8 cellular contexts compared by ENCODE assay signal in the genomic region with DNA sequence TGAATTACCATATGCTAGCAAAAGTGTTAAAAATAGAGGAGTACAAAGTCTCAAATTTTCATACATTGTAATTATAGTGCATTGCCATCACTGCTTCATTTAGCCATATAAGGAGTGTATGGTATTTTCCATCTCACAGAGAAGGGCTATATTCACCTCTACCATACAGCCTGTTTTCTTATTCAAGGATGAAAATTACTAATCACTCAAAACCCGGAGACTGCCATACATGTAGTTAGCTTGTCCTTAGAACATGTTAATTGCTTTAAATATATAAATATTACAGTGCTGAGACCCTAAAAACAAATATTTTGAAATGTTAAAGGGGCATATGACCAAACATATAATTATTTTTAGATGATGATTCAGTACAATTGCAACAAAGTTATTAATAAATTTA. TPM values are rescaled to one million over a fixed set of nuclear protein-coding genes. Genes with fewer than 3 reads are reported as not detected.
DNase-seq lines count a peak whose midpoint lies in the region; ATAC-seq and TF ChIP-seq lines count a peak whose summit lies in the region.

No MANE protein-coding gene starts in this region.

- ATAC-seq in central memory CD8-positive, alpha-beta T cell (replicated peaks; ENCODE audit: extremely low read depth, poor library complexity, severe bottlenecking): no peak
- no peak for ATAC-seq in naive thymus-derived CD4-positive, alpha-beta T cell
- no peak for ATAC-seq in esophagus mucosa
- ATAC-seq in GM19328 (IDR thresholded peaks at IDR 0.05; ENCODE audit: unreplicated experiment): no peak

- no peaks in the 10 kb centered on the region for H3K27me3 Mint-ChIP-seq in central memory CD8-positive, alpha-beta T cell
- H3K27me3 Mint-ChIP-seq in naive thymus-derived CD4-positive, alpha-beta T cell: peaks cover 0 to 37% (median 0%) of the 10 kb centered on the region in 5 donors

- peaks cover 23% of the 10 kb centered on the region for H3K4me1 ChIP-seq in HUES64 (ENCODE audit: insufficient read depth, low read length)
- H3K4me1 ChIP-seq in naive thymus-derived CD4-positive, alpha-beta T cell (ENCODE audit: control insufficient read depth in 2 of 2, insufficient read depth in 2 of 2, low read length in 2 of 2): peaks cover 0 to 11% of the 10 kb centered on the region in 2 donors

- peak overlapping the region; percentile 86 for H3K27ac Mint-ChIP-seq in central memory CD8-positive, alpha-beta T cell (ENCODE audit: low read depth)
- peak overlapping the region in 2 of 9 donors; percentile 31 to 86 for H3K27ac Mint-ChIP-seq in naive thymus-derived CD4-positive, alpha-beta T cell

- H3K27me3 ChIP-seq in HUES64 (ENCODE audit: insufficient read depth, low read length): peaks cover 52% of the 10 kb centered on the region
- no peaks in the 10 kb centered on the region for H3K27me3 ChIP-seq in naive thymus-derived CD4-positive, alpha-beta T cell (ENCODE audit: control insufficient read depth in 2 of 2, insufficient read depth in 2 of 2, low read length in 2 of 2)

- no peaks in the 10 kb centered on the region for H3K9me3 ChIP-seq in HUES64 (ENCODE audit: insufficient read depth, low read depth, low read length)
- H3K9me3 ChIP-seq in naive thymus-derived CD4-positive, alpha-beta T cell (ENCODE audit: control insufficient read depth in 2 of 3, low read length in 3 of 3): no peaks in the 10 kb centered on the region

- WGBS in HUES64: no CpG with 5 or more reads among the region's 1 CpG

- H3K4me1 Mint-ChIP-seq in central memory CD8-positive, alpha-beta T cell: peaks cover 49% of the 10 kb centered on the region
- peaks cover 14 to 57% (median 31%) of the 10 kb centered on the region in 7 donors for H3K4me1 Mint-ChIP-seq in naive thymus-derived CD4-positive, alpha-beta T cell

- peaks cover 13% of the 10 kb centered on the region for H3K36me3 Mint-ChIP-seq in central memory CD8-positive, alpha-beta T cell (ENCODE audit: insufficient read depth)
- peaks cover 0 to 19% (median 0%) of the 10 kb centered on the region in 5 donors for H3K36me3 Mint-ChIP-seq in naive thymus-derived CD4-positive, alpha-beta T cell

- H3K4me3 Mint-ChIP-seq in central memory CD8-positive, alpha-beta T cell: peak overlapping the region; percentile 92
- H3K4me3 Mint-ChIP-seq in naive thymus-derived CD4-positive, alpha-beta T cell: peak overlapping the region; percentile 88 to 99 (median 92)

- H3K9ac ChIP-seq in HUES64 (ENCODE audit: low read depth, low read length): no peak overlapping the region

- DNase-seq in central memory CD8-positive, alpha-beta T cell (ENCODE audit: low spot score in 2 of 2): no peak
- DNase-seq in naive thymus-derived CD4-positive, alpha-beta T cell: no peak
- DNase-seq in stimulated activated CD4-positive, alpha-beta T cell treated with anti-CD3 and anti-CD28 coated beads, Interleukin-4, amount 100 ng/mL, for 4 hours: no peak
- no peak for DNase-seq in NCI-H2196 (lab: John Stamatoyannopoulos, UW; ENCODE audit: unreplicated experiment)

- TF ChIP-seq CTCF in 22Rv1 (IDR thresholded peaks at IDR 0.05): no peak

- POLR2A ChIA-PET in naive thymus-derived CD4-positive, alpha-beta T cell (lab: Charles Lee): interaction anchor here (1.5 kb wide), 1 partner anchor 50 kb away, joined by 6 read pairs; the partner anchor contains the start of genes CPEB3 and MARCHF5

- H3K27ac ChIP-seq in 22Rv1 (peak overlapping the region; percentile 93), HUES64 (ENCODE audit: low read depth, low read length) (no peak overlapping the region; the same call in 1 of the 2 replicates)
- no peak overlapping the region for H3K27ac ChIP-seq in naive thymus-derived CD4-positive, alpha-beta T cell (ENCODE audit: low read depth, low read length)

- intact Hi-C loops in naive thymus-derived CD4-positive, alpha-beta T cell (cut with micrococcal nuclease): loop anchor here (2.0 to 10.0 kb wide), 4 partner anchors 29 to 1253 kb away; partner anchors contain the start of genes BTAF1 (in 1 of the 2) and CEP55 (in 1 of the 2)

- no peaks in the 10 kb centered on the region for H3K9me3 Mint-ChIP-seq in central memory CD8-positive, alpha-beta T cell
- H3K9me3 Mint-ChIP-seq in naive thymus-derived CD4-positive, alpha-beta T cell: no peaks in the 10 kb centered on the region

- CTCF ChIA-PET in naive thymus-derived CD4-positive, alpha-beta T cell (lab: Charles Lee): no interaction called here

- peak overlapping the region; percentile 81 for H3K4me3 ChIP-seq in HUES64 (ENCODE audit: low read length)
- H3K4me3 ChIP-seq in naive thymus-derived CD4-positive, alpha-beta T cell (ENCODE audit: low read length): peak overlapping the region; percentile 78

- no peaks in the 10 kb centered on the region for H3K36me3 ChIP-seq in HUES64 (ENCODE audit: insufficient read depth, low read length)
- H3K36me3 ChIP-seq in naive thymus-derived CD4-positive, alpha-beta T cell (ENCODE audit: control insufficient read depth in 2 of 3, insufficient read depth in 3 of 3, low read length in 3 of 3): peaks cover 0 to 6% (median 0%) of the 10 kb centered on the region in 3 experiments

RNA-seq across cellular contexts. Expression of gene CPEB3, which starts 49.4 kb away (rescaled TPM):
- polyA plus RNA-seq in HUES64 (2013, experiment 1 of 2): 0.70 TPM
- polyA plus RNA-seq in HUES64 (2013, experiment 2 of 2): 0.82 TPM
- 1 to 10 TPM; 2.0 to 3.3 (median 2.2) TPM for total RNA-seq in naive thymus-derived CD4-positive, alpha-beta T cell
- 1 to 10 TPM in 1 of 2 donors, under 1 TPM in 1; 0.74 to 1.2 TPM for polyA plus RNA-seq in naive thymus-derived CD4-positive, alpha-beta T cell
- 5.1 TPM for total RNA-seq in esophagus mucosa

RNA-seq across cellular contexts. Expression of gene MARCHF5, which starts 49.5 kb away (rescaled TPM):
- 16.8 TPM for polyA plus RNA-seq in HUES64 (2013, experiment 1 of 2)
- 17.0 TPM for polyA plus RNA-seq in HUES64 (2013, experiment 2 of 2)
- 10 to 100 TPM; 22.0 to 37.1 (median 33.8) TPM for total RNA-seq in naive thymus-derived CD4-positive, alpha-beta T cell
- polyA plus RNA-seq in naive thymus-derived CD4-positive, alpha-beta T cell: 10 to 100 TPM; 18.3 to 29.3 TPM
- 42.9 TPM for total RNA-seq in esophagus mucosa
